32 cellular contexts compared by ENCODE assay signal in genomic region chr1:87887095-87887494, GRCh38.
"Had no signal": no experiment of that assay in that cellular context is flagged by ENCODE, and none has a peak within 500 bp of the region (broad histone marks: within the 10 kb centered on the region; RNA-seq: fewer than 3 reads in every experiment).

No MANE protein-coding gene starts in this region.

- H3K36me3 Mint-ChIP-seq: activated naive CD4-positive, alpha-beta T cell treated with anti-CD3 and anti-CD28 coated beads, Interleukin-2, amount 50 U/mL, for 24 hours; activated naive CD8-positive, alpha-beta T cell treated with anti-CD3 and anti-CD28 coated beads, Interleukin-2, amount 10 ng/mL, durations not matched to agents 7 days and 5 days had no signal

- H3K4me2 ChIP-seq: SK-N-SH had no signal

- H3K4me1 ChIP-seq: ascending aorta, breast epithelium, SJSA1 had no signal

- H3K36me3 ChIP-seq: ascending aorta, breast epithelium, SJSA1 had no signal

- H3K27me3 Mint-ChIP-seq: activated naive CD4-positive, alpha-beta T cell treated with anti-CD3 and anti-CD28 coated beads, Interleukin-2, amount 50 U/mL, for 24 hours had no signal

- DNase-seq: activated CD4-positive, alpha-beta T cell treated with anti-CD3 and anti-CD28 coated beads for 36 hours; activated CD4-positive, alpha-beta T cell treated with anti-CD3 and anti-CD28 coated beads, Interleukin-2, amount 10 ng/mL, durations not matched to agents 7 days and 5 days; activated CD4-positive, alpha-beta T cell treated with anti-CD3 and anti-CD28 coated beads, Interleukin-2, amount 50 U/mL, for 48 hours; activated CD8-positive, alpha-beta T cell treated with anti-CD3 and anti-CD28 coated beads, Interleukin-2, amount 10 ng/mL, durations not matched to agents 7 days and 5 days; activated gamma-delta T cell; activated naive CD4-positive, alpha-beta T cell treated with Interleukin-2 at 50 U/mL for 16 hours; activated naive CD8-positive, alpha-beta T cell treated with anti-CD3 and anti-CD28 coated beads, Interleukin-2, amount 10 ng/mL, durations not matched to agents 7 days and 5 days; activated T-cell treated with anti-CD3 and anti-CD28 coated beads, Interleukin-2, amount 50 U/mL, for 24 hours; amygdala; Kasumi-1; KG1; MM.1S; NCI-H1092 treated with DMSO at 0.1 percent for 48 hours; NCI-H1417; NCI-H146; NCI-H187; NCI-H2081 treated with DMSO at 0.1 percent for 48 hours; NCI-H345; NCI-H524 treated with DMSO at 0.1 percent for 48 hours; RPMI8226; SHP77 treated with DMSO at 0.1 percent for 48 hours; SK-N-SH had no signal

- H3K4me1 Mint-ChIP-seq: activated CD4-positive, alpha-beta T cell treated with anti-CD3 and anti-CD28 coated beads for 36 hours; activated CD4-positive, alpha-beta T cell treated with anti-CD3 and anti-CD28 coated beads, Interleukin-2, amount 10 ng/mL, durations not matched to agents 7 days and 5 days; activated naive CD4-positive, alpha-beta T cell treated with anti-CD3 and anti-CD28 coated beads, Interleukin-2, amount 50 U/mL, for 24 hours; activated naive CD8-positive, alpha-beta T cell treated with anti-CD3 and anti-CD28 coated beads, Interleukin-2, amount 10 ng/mL, durations not matched to agents 7 days and 5 days had no signal

- H3K4me3 ChIP-seq: ascending aorta, breast epithelium, SJSA1 had no signal

- H3K27ac Mint-ChIP-seq: activated CD4-positive, alpha-beta T cell treated with anti-CD3 and anti-CD28 coated beads for 36 hours; activated CD4-positive, alpha-beta T cell treated with anti-CD3 and anti-CD28 coated beads, Interleukin-2, amount 10 ng/mL, durations not matched to agents 7 days and 5 days; activated CD8-positive, alpha-beta T cell treated with anti-CD3 and anti-CD28 coated beads, Interleukin-2, amount 10 ng/mL, durations not matched to agents 7 days and 5 days; activated naive CD4-positive, alpha-beta T cell treated with anti-CD3 and anti-CD28 coated beads, Interleukin-2, amount 50 U/mL, for 24 hours; activated naive CD8-positive, alpha-beta T cell treated with anti-CD3 and anti-CD28 coated beads, Interleukin-2, amount 10 ng/mL, durations not matched to agents 7 days and 5 days; activated T-cell treated with anti-CD3 and anti-CD28 coated beads, Interleukin-2, amount 50 U/mL, for 24 hours; activated T-helper 2 cell treated with anti-CD3 and anti-CD28 coated beads, Interferon-gamma antibody, Interleukin-2, Interleukin-4, amounts not matched to agents 10 μg/mL and 5 μg/mL and 100 μg/mL, durations not matched to agents 14 hours and 24 hours and 36 hours; T-helper 1 cell treated with Interleukin-12 subunit alpha and Interleukin-12 subunit beta and Interleukin-4 antibody, amounts not matched to agents 30 μg/mL and 1 μg/mL, for 36 hours; T-helper 2 cell treated with Interferon-gamma antibody and Interleukin-4, amounts not matched to agents 5 μg/mL and 100 μg/mL, for 36 hours; WTC11 had no signal

- H3K4me3 Mint-ChIP-seq: activated CD4-positive, alpha-beta T cell treated with anti-CD3 and anti-CD28 coated beads for 36 hours; activated CD4-positive, alpha-beta T cell treated with anti-CD3 and anti-CD28 coated beads, Interleukin-2, amount 10 ng/mL, durations not matched to agents 7 days and 5 days; activated CD8-positive, alpha-beta T cell treated with anti-CD3 and anti-CD28 coated beads, Interleukin-2, amount 10 ng/mL, durations not matched to agents 7 days and 5 days; activated naive CD4-positive, alpha-beta T cell treated with anti-CD3 and anti-CD28 coated beads, Interleukin-2, amount 50 U/mL, for 24 hours; activated naive CD8-positive, alpha-beta T cell treated with anti-CD3 and anti-CD28 coated beads, Interleukin-2, amount 10 ng/mL, durations not matched to agents 7 days and 5 days; activated T-cell treated with anti-CD3 and anti-CD28 coated beads, Interleukin-2, amount 50 U/mL, for 24 hours; T-helper 1 cell treated with Interleukin-12 subunit alpha and Interleukin-12 subunit beta and Interleukin-4 antibody, amounts not matched to agents 30 μg/mL and 1 μg/mL, for 36 hours; T-helper 2 cell treated with Interferon-gamma antibody and Interleukin-4, amounts not matched to agents 5 μg/mL and 100 μg/mL, for 36 hours; WTC11 had no signal

- H3K27me3 ChIP-seq: ascending aorta, breast epithelium, SJSA1 had no signal

- ATAC-seq: activated CD4-positive, alpha-beta T cell treated with anti-CD3 and anti-CD28 coated beads for 36 hours; activated CD4-positive, CD25-positive, alpha-beta regulatory T cell treated with anti-CD3 and anti-CD28 coated beads, Interleukin-2, amount 50 U/mL, for 24 hours; activated CD8-positive, alpha-beta T cell treated with anti-CD3 and anti-CD28 coated beads, Interleukin-2, amount 10 ng/mL, durations not matched to agents 7 days and 5 days; Panc1; WTC11 had no signal

- H3K9me2 ChIP-seq: SK-N-SH had no signal

- H3K9me3 Mint-ChIP-seq: activated CD4-positive, alpha-beta T cell treated with anti-CD3 and anti-CD28 coated beads, Interleukin-2, amount 10 ng/mL, durations not matched to agents 7 days and 5 days; activated naive CD4-positive, alpha-beta T cell treated with anti-CD3 and anti-CD28 coated beads, Interleukin-2, amount 50 U/mL, for 24 hours; activated naive CD8-positive, alpha-beta T cell treated with anti-CD3 and anti-CD28 coated beads, Interleukin-2, amount 10 ng/mL, durations not matched to agents 7 days and 5 days; activated T-cell treated with anti-CD3 and anti-CD28 coated beads, Interleukin-2, amount 50 U/mL, for 24 hours; activated T-helper 2 cell treated with anti-CD3 and anti-CD28 coated beads, Interferon-gamma antibody, Interleukin-2, Interleukin-4, amounts not matched to agents 10 μg/mL and 5 μg/mL and 100 μg/mL, durations not matched to agents 14 hours and 24 hours and 36 hours; T-helper 1 cell treated with Interleukin-12 subunit alpha and Interleukin-12 subunit beta and Interleukin-4 antibody, amounts not matched to agents 30 μg/mL and 1 μg/mL, for 36 hours; T-helper 2 cell treated with Interferon-gamma antibody and Interleukin-4, amounts not matched to agents 5 μg/mL and 100 μg/mL, for 36 hours; WTC11 had no signal

- H3K27ac ChIP-seq: ascending aorta, breast epithelium, SJSA1 had no signal
